ENCODE assay signal across 2 cellular contexts in the genomic region with DNA sequence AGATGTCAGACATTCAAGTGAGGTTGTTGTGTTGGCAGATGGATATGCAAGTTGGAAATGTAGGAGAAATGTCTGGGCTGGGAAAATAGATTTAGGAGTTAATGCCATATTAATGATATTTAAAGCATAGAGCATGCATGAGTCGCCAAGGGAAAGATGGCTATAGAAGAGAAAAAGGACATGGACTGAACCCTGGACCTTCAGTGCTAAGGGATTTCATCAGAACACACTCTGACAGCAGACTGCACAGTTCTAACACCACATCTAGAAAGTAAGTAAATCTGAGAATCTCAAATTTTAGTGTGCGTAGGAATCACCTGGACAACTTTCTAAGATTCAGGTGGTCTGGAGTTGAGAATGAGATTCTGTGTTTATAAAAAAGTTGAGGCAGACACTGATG.
TF ChIP-seq lines count a peak whose summit lies in the region.

No MANE protein-coding gene starts in this region.

TF ChIP-seq in HepG2, 621 proteins besides CTCF, POLR2A, EP300 and RAD21:
- peak; percentile 66 for TF ChIP-seq HNF4A (CRISPR knock-in tag; IDR thresholded peaks at IDR 0.05)
- TF ChIP-seq ZFP36 (IDR thresholded peaks at IDR 0.05; ENCODE audit: borderline replicate concordance, low read depth, low read length, partially characterized antibody): no peak

TF ChIP-seq in GM12878, 131 proteins besides CTCF, POLR2A, EP300 and RAD21:
- no peak for TF ChIP-seq SUPT20H (IDR thresholded peaks at IDR 0.05; ENCODE audit: borderline replicate concordance, control insufficient read depth, low read depth, low read length)
- TF ChIP-seq ZBED1 (IDR thresholded peaks at IDR 0.05; ENCODE audit: borderline replicate concordance): no peak
- no peak for TF ChIP-seq NR2C1 (IDR thresholded peaks at IDR 0.05)
- no peak for TF ChIP-seq SMARCA5 (IDR thresholded peaks at IDR 0.05)
- no peak for TF ChIP-seq PAX5 (IDR thresholded peaks at IDR 0.05; ENCODE audit: borderline replicate concordance, low read depth, low read length)
- TF ChIP-seq CEBPB (IDR thresholded peaks at IDR 0.05; ENCODE audit: borderline replicate concordance in 1 of 2, low read depth in 2 of 2, low read length in 2 of 2): no peak
- no peak for TF ChIP-seq IRF4 (IDR thresholded peaks at IDR 0.05; ENCODE audit: low read depth, low read length)
- no peak for TF ChIP-seq CEBPZ (IDR thresholded peaks at IDR 0.05; ENCODE audit: low read depth, low read length)
- no peak for TF ChIP-seq RUNX3 (IDR thresholded peaks at IDR 0.05; ENCODE audit: low read length)
- no peak for TF ChIP-seq RELB (IDR thresholded peaks at IDR 0.05; ENCODE audit: low read depth)
- TF ChIP-seq ZNF217 (IDR thresholded peaks at IDR 0.05): no peak
- no peak for TF ChIP-seq ZBTB33 (IDR thresholded peaks at IDR 0.05)
- no peak for TF ChIP-seq NBN (IDR thresholded peaks at IDR 0.05)
- no peak for TF ChIP-seq ETV6 (conservative IDR thresholded peaks at IDR 0.05 in 1 of 2, IDR thresholded peaks at IDR 0.05 in 1 of 2; ENCODE audit: borderline replicate concordance in 1 of 2, low read depth in 1 of 2)
- no peak for TF ChIP-seq MXI1 (IDR thresholded peaks at IDR 0.05; ENCODE audit: low read depth, low read length)
- TF ChIP-seq IRF3 (IDR thresholded peaks at IDR 0.05): no peak
- no peak for TF ChIP-seq RB1 (IDR thresholded peaks at IDR 0.05; ENCODE audit: borderline replicate concordance)
